In genomic region chr5:76492819-76493189, GRCh38 we compare ENCODE assay signal across 1 cellular context.
TF ChIP-seq lines count a peak whose summit lies in the region.

No MANE protein-coding gene starts in this region.

TF ChIP-seq in H1, 55 proteins besides CTCF, POLR2A, EP300 and RAD21:
- no peak for TF ChIP-seq ASH2L (IDR thresholded peaks at IDR 0.05; ENCODE audit: low read length)
- no peak for TF ChIP-seq NRF1 (IDR thresholded peaks at IDR 0.05; ENCODE audit: low read depth, low read length)
- no peak for TF ChIP-seq TAF1 (IDR thresholded peaks at IDR 0.05; ENCODE audit: low read depth, low read length)
- no peak for TF ChIP-seq FOSL1 (IDR thresholded peaks at IDR 0.05; ENCODE audit: insufficient read depth, low read depth, low read length)
- TF ChIP-seq TCF12 (IDR thresholded peaks at IDR 0.05; ENCODE audit: low read depth, low read length): no peak
